ENCODE assay signal across 8 cellular contexts in genomic region chr17:40068129-40068581, GRCh38. TPM values are rescaled to one million over a fixed set of nuclear protein-coding genes. Genes with fewer than 3 reads are reported as not detected.
DNase-seq lines count a peak whose midpoint lies in the region; ATAC-seq and TF ChIP-seq lines count a peak whose summit lies in the region.

No MANE protein-coding gene starts in this region.

- H3K36me3 Mint-ChIP-seq in activated naive CD8-positive, alpha-beta T cell treated with anti-CD3 and anti-CD28 coated beads, Interleukin-2, amount 10 ng/mL, durations not matched to agents 7 days and 5 days, result no peaks in the 10 kb centered on the region

- H3K4me1 ChIP-seq in KMS-11 (ENCODE audit: low read depth, poor library complexity, severe bottlenecking) (peaks cover 73% of the 10 kb centered on the region), stomach (peaks cover 84 to 98% (median 96%) of the 10 kb centered on the region in 4 donors)

- no peak for ATAC-seq in activated naive CD8-positive, alpha-beta T cell treated with anti-CD3 and anti-CD28 coated beads, Interleukin-2, amount 10 ng/mL, durations not matched to agents 7 days and 5 days (ENCODE audit: low read depth)

- peak overlapping the region; percentile 88 for H3K27ac Mint-ChIP-seq in activated naive CD8-positive, alpha-beta T cell treated with anti-CD3 and anti-CD28 coated beads, Interleukin-2, amount 10 ng/mL, durations not matched to agents 7 days and 5 days

- peaks cover 7% of the 10 kb centered on the region; the same call in 1 of the 2 replicates for H3K79me2 ChIP-seq in KMS-11 (ENCODE audit: insufficient read depth, low read depth)

- no peaks in the 10 kb centered on the region for H4K20me1 ChIP-seq in KMS-11 (ENCODE audit: insufficient read depth)

- H3K27ac ChIP-seq in KMS-11, result peak overlapping the region; percentile 79
- H3K27ac ChIP-seq in layer of hippocampus (ENCODE audit: low read depth, low read length), result peak overlapping the region; percentile 100
- peak overlapping the region; percentile 90 to 98 (median 97) for H3K27ac ChIP-seq in stomach

- H2AFZ ChIP-seq in KMS-11 (ENCODE audit: low read depth), result peak overlapping the region; percentile 68

- DNase-seq in activated naive CD8-positive, alpha-beta T cell treated with anti-CD3 and anti-CD28 coated beads, Interleukin-2, amount 10 ng/mL, durations not matched to agents 7 days and 5 days, result no peak
- no peak for DNase-seq in stomach
- DNase-seq in DMS153 (lab: John Stamatoyannopoulos, UW), result no peak
- no peak for DNase-seq in DMS53 (lab: John Stamatoyannopoulos, UW)
- DNase-seq in cerebellum (ENCODE audit: low spot score), result no peak
- no peak for DNase-seq in mucosa of gallbladder (ENCODE audit: low spot score)

- peak overlapping the region; percentile 99 for H3K4me2 ChIP-seq in KMS-11

- H3K9me3 ChIP-seq in stomach, result no peaks in the 10 kb centered on the region

- H3K27me3 ChIP-seq in KMS-11 (ENCODE audit: insufficient read depth, low read depth), result no peaks in the 10 kb centered on the region
- H3K27me3 ChIP-seq in layer of hippocampus (ENCODE audit: control insufficient read depth, insufficient read depth, low read length), result no peaks in the 10 kb centered on the region
- H3K27me3 ChIP-seq in stomach, result no peaks in the 10 kb centered on the region

- peak overlapping the region; percentile 62 for H3K9ac ChIP-seq in KMS-11

- H3K4me3 ChIP-seq in KMS-11 (IDR thresholded peaks at IDR 0.05; ENCODE audit: insufficient read depth, low read depth, low read length) (no peak overlapping the region), stomach (peak overlapping the region; percentile 20 to 41 (median 27))

- no peak for TF ChIP-seq EP300 in stomach (IDR thresholded peaks at IDR 0.05)

- intact Hi-C loops in stomach (cut with DNase I; ENCODE audit: low total_unique reads), result no loop called here

- TF ChIP-seq CTCF in KMS-11 (conservative IDR thresholded peaks at IDR 0.05; ENCODE audit: low read depth, low read length) (no peak), stomach (IDR thresholded peaks at IDR 0.05) (no peak)

- H3K27me3 Mint-ChIP-seq in activated naive CD8-positive, alpha-beta T cell treated with anti-CD3 and anti-CD28 coated beads, Interleukin-2, amount 10 ng/mL, durations not matched to agents 7 days and 5 days, result peaks cover 12% of the 10 kb centered on the region

- POLR2A ChIA-PET in activated naive CD8-positive, alpha-beta T cell treated with anti-CD3 and anti-CD28 coated beads, Interleukin-2, amount 10 ng/mL, durations not matched to agents 7 days and 5 days (lab: Charles Lee), result interaction anchor here (1.6 to 2.5 kb wide), 2 partner anchors 14 to 31 kb away, joined by 4 to 12 read pairs; partner anchors contain the start of genes MED24 and NR1D1

- WGBS in stomach, 5 donors, result 22 to 47% (median 39%) methylated on average over 4 of the region's 4 CpGs

- no peaks in the 10 kb centered on the region for H3K9me3 Mint-ChIP-seq in activated naive CD8-positive, alpha-beta T cell treated with anti-CD3 and anti-CD28 coated beads, Interleukin-2, amount 10 ng/mL, durations not matched to agents 7 days and 5 days

- TF ChIP-seq POLR2A in stomach (IDR thresholded peaks at IDR 0.05), result no peak

- peak overlapping the region; percentile 85 for H3K4me3 Mint-ChIP-seq in activated naive CD8-positive, alpha-beta T cell treated with anti-CD3 and anti-CD28 coated beads, Interleukin-2, amount 10 ng/mL, durations not matched to agents 7 days and 5 days

- H3K36me3 ChIP-seq in KMS-11 (ENCODE audit: insufficient read depth) (no peaks in the 10 kb centered on the region), stomach (no peaks in the 10 kb centered on the region)

- H3K4me1 Mint-ChIP-seq in activated naive CD8-positive, alpha-beta T cell treated with anti-CD3 and anti-CD28 coated beads, Interleukin-2, amount 10 ng/mL, durations not matched to agents 7 days and 5 days, result peaks cover 48% of the 10 kb centered on the region

RNA-seq across cellular contexts. Expression of gene THRA, which starts 5.4 kb away (rescaled TPM):
- 10 to 100 TPM; 19.9 to 20.3 TPM for total RNA-seq in activated naive CD8-positive, alpha-beta T cell treated with anti-CD3 and anti-CD28 coated beads, Interleukin-2, amount 10 ng/mL, durations not matched to agents 7 days and 5 days
- total RNA-seq in stomach, result 10 to 100 TPM; 21.1 to 52.2 (median 38.4) TPM
- 10 to 100 TPM; 21.4 to 37.0 (median 26.4) TPM for polyA plus RNA-seq in stomach
- total RNA-seq in cerebellum, result 69.7 TPM
- total RNA-seq in mucosa of gallbladder, result 78.7 TPM

RNA-seq across cellular contexts. Expression of gene MED24, which starts 13.9 kb away (rescaled TPM):
- total RNA-seq in activated naive CD8-positive, alpha-beta T cell treated with anti-CD3 and anti-CD28 coated beads, Interleukin-2, amount 10 ng/mL, durations not matched to agents 7 days and 5 days, result 10 to 100 TPM; 87.0 to 89.9 TPM
- 100 to 1,000 TPM in 2 of 5 donors, 10 to 100 TPM in 3; 55.4 to 336 (median 91.6) TPM for total RNA-seq in stomach
- polyA plus RNA-seq in stomach, result 10 to 100 TPM; 24.1 to 49.5 (median 32.7) TPM
- total RNA-seq in cerebellum, result 75.9 TPM
- 74.2 TPM for total RNA-seq in mucosa of gallbladder

RNA-seq across cellular contexts. Expression of gene NR1D1, which starts 32.2 kb away (rescaled TPM):
- 1 to 10 TPM; 5.0 to 5.8 TPM for total RNA-seq in activated naive CD8-positive, alpha-beta T cell treated with anti-CD3 and anti-CD28 coated beads, Interleukin-2, amount 10 ng/mL, durations not matched to agents 7 days and 5 days
- total RNA-seq in stomach (10 to 100 TPM in 2 of 5 donors, 1 to 10 TPM in 3; 2.8 to 14.9 (median 9.0) TPM), cerebellum (0.54 TPM), mucosa of gallbladder (34.7 TPM)
- 10 to 100 TPM in 1 of 3 donors, 1 to 10 TPM in 2; 5.5 to 20.5 (median 9.6) TPM for polyA plus RNA-seq in stomach

RNA-seq across cellular contexts. Expression of gene CSF3, which starts 52.9 kb away (rescaled TPM):
- not detected for total RNA-seq in activated naive CD8-positive, alpha-beta T cell treated with anti-CD3 and anti-CD28 coated beads, Interleukin-2, amount 10 ng/mL, durations not matched to agents 7 days and 5 days
- 1 to 10 TPM in 2 of 5 donors, under 1 TPM in 1, not detected in 2; 0.55 to 1.7 (median 1.2) TPM for total RNA-seq in stomach
- polyA plus RNA-seq in stomach, result 10 to 100 TPM in 1 of 3 donors, 1 to 10 TPM in 2; 1.4 to 16.2 (median 4.0) TPM
- total RNA-seq in cerebellum, result 0.27 TPM
- total RNA-seq in mucosa of gallbladder, result not detected

RNA-seq across cellular contexts. Expression of gene MSL1, which starts 53.6 kb away (rescaled TPM):
- 100 to 1,000 TPM; 107 to 110 TPM for total RNA-seq in activated naive CD8-positive, alpha-beta T cell treated with anti-CD3 and anti-CD28 coated beads, Interleukin-2, amount 10 ng/mL, durations not matched to agents 7 days and 5 days
- 100 to 1,000 TPM in 2 of 5 donors, 10 to 100 TPM in 3; 47.1 to 322 (median 90.1) TPM for total RNA-seq in stomach
- 10 to 100 TPM; 29.3 to 63.8 (median 32.7) TPM for polyA plus RNA-seq in stomach
- 84.8 TPM for total RNA-seq in cerebellum
- total RNA-seq in mucosa of gallbladder, result 90.9 TPM
